Comparison of ENCODE assay signal across 1 cellular context in genomic region chr11:65412271-65413076, GRCh38.
TF ChIP-seq lines count a peak whose summit lies in the region.

No MANE protein-coding gene starts in this region.

TF ChIP-seq in K562, 482 proteins besides CTCF, POLR2A, EP300 and RAD21:
- no peak for TF ChIP-seq IRF1 (CRISPR knock-in tag; IDR thresholded peaks at IDR 0.05; ENCODE audit: borderline replicate concordance)
- no peak for TF ChIP-seq TRIM24 (IDR thresholded peaks at IDR 0.05)
- no peak for TF ChIP-seq ZNF639 (CRISPR knock-in tag; conservative IDR thresholded peaks at IDR 0.05 in 1 of 2, IDR thresholded peaks at IDR 0.05 in 1 of 2)
- no peak for TF ChIP-seq HNRNPK (IDR thresholded peaks at IDR 0.05; ENCODE audit: low read depth, low read length, poor library complexity, severe bottlenecking)
- TF ChIP-seq ZNF407 (IDR thresholded peaks at IDR 0.05; ENCODE audit: low read depth) = no peak
- no peak for TF ChIP-seq ARID3A (IDR thresholded peaks at IDR 0.05; ENCODE audit: borderline replicate concordance, low read depth, low read length)
- no peak for TF ChIP-seq ZNF274 (IDR thresholded peaks at IDR 0.05; ENCODE audit: borderline replicate concordance, low read depth, low read length)
- no peak for TF ChIP-seq NFIX (CRISPR knock-in tag; IDR thresholded peaks at IDR 0.05; ENCODE audit: low read depth)
- TF ChIP-seq CCNT2 (IDR thresholded peaks at IDR 0.05; ENCODE audit: borderline replicate concordance, extremely low read depth, insufficient read length, low read depth, low read length) = no peak
- no peak for TF ChIP-seq TFAP4 (CRISPR knock-in tag; IDR thresholded peaks at IDR 0.05; ENCODE audit: borderline replicate concordance)
- TF ChIP-seq ZNF668 (CRISPR knock-in tag; IDR thresholded peaks at IDR 0.05) = no peak
